Comparison of ENCODE assay signal across 12 cellular contexts in genomic region chr3:54792584-54792983, GRCh38.
DNase-seq lines count a peak whose midpoint lies in the region; ATAC-seq and TF ChIP-seq lines count a peak whose summit lies in the region.
"Had no signal": no experiment of that assay in that cellular context is flagged by ENCODE, and none has a peak within 500 bp of the region (broad histone marks: within the 10 kb centered on the region; RNA-seq: fewer than 3 reads in every experiment).

No MANE protein-coding gene starts in this region.

- H2AFZ ChIP-seq in Loucy (ENCODE audit: low read length) = peak overlapping the region; percentile 38; the same call in 1 of the 2 replicates
- H2AFZ ChIP-seq: GM23338 had no signal

- ATAC-seq in WTC11 = peak; percentile 60
- ATAC-seq in left colon = peak; percentile 40
- no peak for ATAC-seq in HG02678 (IDR thresholded peaks at IDR 0.05; ENCODE audit: unreplicated experiment)
- no peak for ATAC-seq in GM21786 (IDR thresholded peaks at IDR 0.05; ENCODE audit: unreplicated experiment)
- ATAC-seq: A549 had no signal

- H3K4me3 ChIP-seq in Loucy (ENCODE audit: low read length, poor library complexity, severe bottlenecking) = peak overlapping the region; percentile 42
- H3K4me3 ChIP-seq: A549, GM23338 had no signal

- H3K9me3 ChIP-seq in Loucy (ENCODE audit: insufficient read depth, low read depth, low read length) = no peaks in the 10 kb centered on the region
- H3K9me3 ChIP-seq: A549 had no signal

- CTCF ChIA-PET in WTC11 (lab: Charles Lee) = interaction anchor here (1.2 to 1.3 kb wide), 2 partner anchors 11 to 38 kb away, joined by 3 to 4 read pairs; no protein-coding TSS in a partner anchor

- no peaks in the 10 kb centered on the region for H3K27me3 ChIP-seq in Loucy (ENCODE audit: insufficient read depth, low read length, poor library complexity, severe bottlenecking)

- no peak overlapping the region for H3K9ac ChIP-seq in Loucy (ENCODE audit: low read depth, low read length, poor library complexity, severe bottlenecking)

- H3K9me2 ChIP-seq in Loucy (replicated peaks; ENCODE audit: low read depth, low read length) = no peaks in the 10 kb centered on the region

- no peaks in the 10 kb centered on the region for H3K27me3 Mint-ChIP-seq in WTC11 (ENCODE audit: low read depth)

- H3K36me3 Mint-ChIP-seq in WTC11 = peaks cover 6% of the 10 kb centered on the region; the same call in 1 of the 2 replicates
- H3K36me3 Mint-ChIP-seq: CD8-positive, alpha-beta memory T cell had no signal

- no peaks in the 10 kb centered on the region for H4K20me1 ChIP-seq in Loucy (ENCODE audit: insufficient read depth, low read length, poor library complexity, severe bottlenecking)

- POLR2A ChIA-PET in WTC11 (lab: Charles Lee) = no interaction called here

- intact Hi-C loops in left colon (cut with DNase I, micrococcal nuclease) = no loop called here

- H3K36me3 ChIP-seq in Loucy (ENCODE audit: insufficient read depth, low read length) = no peaks in the 10 kb centered on the region

- H3K27ac Mint-ChIP-seq in WTC11 = no peak overlapping the region
- H3K27ac Mint-ChIP-seq: CD8-positive, alpha-beta memory T cell; GM23338; HFFc6 had no signal

- no peaks in the 10 kb centered on the region for H3K79me2 ChIP-seq in Loucy (ENCODE audit: insufficient read depth, low read length)

- H3F3A ChIP-seq in Loucy (ENCODE audit: low read depth) = no peaks in the 10 kb centered on the region

- peaks cover 12% of the 10 kb centered on the region for H3K9me3 Mint-ChIP-seq in WTC11
- H3K9me3 Mint-ChIP-seq: HFFc6 had no signal

- TF ChIP-seq CTCF in Loucy (conservative IDR thresholded peaks at IDR 0.05; ENCODE audit: low read length) (no peak), WTC11 (IDR thresholded peaks at IDR 0.05) (no peak)

- peaks cover 22% of the 10 kb centered on the region for H3K4me1 Mint-ChIP-seq in WTC11
- H3K4me1 Mint-ChIP-seq: CD8-positive, alpha-beta memory T cell had no signal

- DNase-seq in WTC11 (ENCODE audit: low spot score) = no peak
- DNase-seq in left colon = no peak
- DNase-seq in NCI-H446 (lab: John Stamatoyannopoulos, UW) = no peak
- DNase-seq: CD8-positive, alpha-beta memory T cell; HCEC 1CT; HFFc6; KG1 had no signal

- H3K4me1 ChIP-seq in Loucy (ENCODE audit: insufficient read depth, low read length, poor library complexity, severe bottlenecking) = peaks cover 6% of the 10 kb centered on the region
- H3K4me1 ChIP-seq: A549 had no signal

- H3K4me2 ChIP-seq in Loucy (ENCODE audit: low read depth, low read length, poor library complexity, severe bottlenecking) = peak overlapping the region; percentile 65
- H3K4me2 ChIP-seq: A549 had no signal

- no peak overlapping the region for H3K4me3 Mint-ChIP-seq in WTC11
- H3K4me3 Mint-ChIP-seq: CD8-positive, alpha-beta memory T cell; GM23338; HFFc6 had no signal

TF ChIP-seq in WTC11, 78 proteins besides CTCF, POLR2A, EP300 and RAD21:
- peak; percentile 72 for TF ChIP-seq USF2 (CRISPR knock-in tag; IDR thresholded peaks at IDR 0.05)
- TF ChIP-seq CDX4 (CRISPR knock-in tag; IDR thresholded peaks at IDR 0.05; ENCODE audit: borderline replicate concordance) = no peak
- TF ChIP-seq ATF6 (CRISPR knock-in tag; IDR thresholded peaks at IDR 0.05) = no peak

Comparison
In these comparisons a context has a peak if more than half of its experiments do, and no peak if none do; other contexts are left out.
1. ATAC-seq: peak in WTC11 (single experiment) and left colon (single experiment); none in HG02678 (single experiment) and GM21786 (single experiment).